Comparison of ENCODE assay signal across 23 cellular contexts in genomic region chr6:156899071-156899470, GRCh38.
"Had no signal": no experiment of that assay in that cellular context is flagged by ENCODE, and none has a peak within 500 bp of the region (broad histone marks: within the 10 kb centered on the region; RNA-seq: fewer than 3 reads in every experiment).

No MANE protein-coding gene starts in this region.

- H3K27ac ChIP-seq: prostate gland, right atrium auricular region, suprapubic skin, thyroid gland, vagina had no signal

- H3K9me3 ChIP-seq: prostate gland, right atrium auricular region, suprapubic skin, thyroid gland, vagina had no signal

- DNase-seq: cortex of kidney; effector memory CD8-positive, alpha-beta T cell; erythroblast; head of caudate nucleus; mesendoderm; midbrain; naive thymus-derived CD4-positive, alpha-beta T cell; nucleus accumbens; stimulated activated CD4-positive, alpha-beta T cell treated with anti-CD3 and anti-CD28 coated beads, Interleukin-12 subunit alpha, Interleukin-12 subunit beta, amount 100 ng/mL, for 4 hours; stimulated activated CD4-positive, alpha-beta T cell treated with anti-CD3 and anti-CD28 coated beads, Interleukin-1b, Interleukin-23, amount 100 ng/mL, for 48 hours; stimulated activated CD4-positive, alpha-beta T cell treated with anti-CD3 and anti-CD28 coated beads, Interleukin-4, amount 100 ng/mL, for 1 hour; stimulated activated CD8-positive, alpha-beta memory T cell treated with anti-CD3 and anti-CD28 coated beads, Interleukin-4, amount 100 ng/mL, for 48 hours; stimulated activated naive CD4-positive, alpha-beta T cell; stimulated activated naive CD8-positive, alpha-beta T cell treated with anti-CD3 and anti-CD28 coated beads, Interleukin-15, amount 100 ng/mL, for 72 hours; thyroid gland; trophoblast cell had no signal

- H3K27ac Mint-ChIP-seq: nephron had no signal

- H3K4me2 ChIP-seq: smooth muscle cell had no signal

- H3K27me3 Mint-ChIP-seq: effector memory CD8-positive, alpha-beta T cell; naive thymus-derived CD4-positive, alpha-beta T cell; stimulated activated naive CD8-positive, alpha-beta T cell treated with anti-CD3 and anti-CD28 coated beads, Interleukin-15, amount 100 ng/mL, for 72 hours had no signal

- H3K4me3 Mint-ChIP-seq: nephron; stimulated activated naive CD8-positive, alpha-beta T cell treated with anti-CD3 and anti-CD28 coated beads, Interleukin-15, amount 100 ng/mL, for 72 hours had no signal

- H3K4me1 ChIP-seq: prostate gland had no signal

- H3K9me3 Mint-ChIP-seq: effector memory CD8-positive, alpha-beta T cell; naive thymus-derived CD4-positive, alpha-beta T cell; nephron; stimulated activated naive CD8-positive, alpha-beta T cell treated with anti-CD3 and anti-CD28 coated beads, Interleukin-15, amount 100 ng/mL, for 72 hours had no signal

- ATAC-seq: effector memory CD8-positive, alpha-beta T cell; naive thymus-derived CD4-positive, alpha-beta T cell; sciatic nerve; stimulated activated naive CD8-positive, alpha-beta T cell treated with anti-CD3 and anti-CD28 coated beads, Interleukin-15, amount 100 ng/mL, for 72 hours had no signal

- H3K27me3 ChIP-seq: right atrium auricular region, suprapubic skin, thyroid gland, vagina had no signal

- H3K36me3 ChIP-seq: prostate gland, right atrium auricular region, suprapubic skin, thyroid gland, vagina had no signal

- H3K4me3 ChIP-seq: prostate gland, right atrium auricular region, smooth muscle cell, suprapubic skin, thyroid gland, vagina had no signal
